13 cellular contexts compared by ENCODE assay signal in genomic region chr17:36197389-36197708, GRCh38. TPM values are rescaled to one million over a fixed set of nuclear protein-coding genes. Genes with fewer than 3 reads are reported as not detected.
A peak's percentile ranks its signal among the peaks of the same experiment; 100 is the strongest.
DNase-seq lines count a peak whose midpoint lies in the region; ATAC-seq and TF ChIP-seq lines count a peak whose summit lies in the region.
"Had no signal": no experiment of that assay in that cellular context is flagged by ENCODE, and none has a peak within 500 bp of the region (broad histone marks: within the 10 kb centered on the region; RNA-seq: fewer than 3 reads in every experiment).

No MANE protein-coding gene starts in this region.

- no peak overlapping the region for H3K4me3 ChIP-seq in lower leg skin (ENCODE audit: low read depth, poor library complexity, severe bottlenecking)
- no peak overlapping the region for H3K4me3 ChIP-seq in upper lobe of right lung
- H3K4me3 ChIP-seq: coronary artery, heart left ventricle, right lobe of liver had no signal

- TF ChIP-seq CTCF in lower leg skin (IDR thresholded peaks at IDR 0.05) (no peak), upper lobe of right lung (IDR thresholded peaks at IDR 0.05) (no peak)

- DNase-seq in foreskin melanocyte (peak; percentile 35), NCI-H1694 (lab: John Stamatoyannopoulos, UW) (no peak), lower leg skin (ENCODE audit: low spot score in 2 of 2) (no peak), left ventricle myocardium superior (no peak), upper lobe of right lung (no peak)
- DNase-seq: activated gamma-delta T cell treated with Interleukin-2 at 50 U/mL for 16 hours, heart left ventricle, NCI-H1105, right lobe of liver had no signal

- H3K27ac ChIP-seq in upper lobe of right lung: no peak overlapping the region
- H3K27ac ChIP-seq: coronary artery, right lobe of liver had no signal

- no peaks in the 10 kb centered on the region for H3K9me3 ChIP-seq in upper lobe of right lung
- H3K9me3 ChIP-seq: heart left ventricle, right lobe of liver had no signal

- H3K36me3 ChIP-seq in upper lobe of right lung: no peaks in the 10 kb centered on the region
- H3K36me3 ChIP-seq: heart left ventricle, right lobe of liver had no signal

- no peaks in the 10 kb centered on the region for H3K27me3 ChIP-seq in upper lobe of right lung
- H3K27me3 ChIP-seq: right lobe of liver had no signal

- WGBS in lower leg skin, 2 donors: 52 to 53% methylated on average over 4 of the region's 4 CpGs

- no peak for TF ChIP-seq POLR2A in lower leg skin (IDR thresholded peaks at IDR 0.05)

- H3K4me1 ChIP-seq in upper lobe of right lung: peaks cover 2% of the 10 kb centered on the region

- intact Hi-C loops in lower leg skin (cut with DNase I; ENCODE audit: low total_unique reads) (no loop called here), left ventricle myocardium superior (cut with micrococcal nuclease) (no loop called here), upper lobe of right lung (cut with DNase I) (no loop called here)

- peak; percentile 18 for ATAC-seq in GM18498 (IDR thresholded peaks at IDR 0.05; ENCODE audit: unreplicated experiment)
- peak; percentile 19 for ATAC-seq in GM21447 (IDR thresholded peaks at IDR 0.05; ENCODE audit: unreplicated experiment)
- ATAC-seq in HG03342 (IDR thresholded peaks at IDR 0.05; ENCODE audit: unreplicated experiment): peak; percentile 21
- ATAC-seq in left ventricle myocardium superior: no peak
- no peak for ATAC-seq in upper lobe of right lung

RNA-seq across cellular contexts. Expression of gene CCL3L1, which starts 0.8 kb away (rescaled TPM):
- total RNA-seq in lower leg skin (not detected), left ventricle myocardium superior (not detected), upper lobe of right lung (0.72 TPM)

RNA-seq across cellular contexts. Expression of gene CCL4L2, which starts 13.5 kb away (rescaled TPM):
- total RNA-seq in lower leg skin (1 to 10 TPM in 1 of 4 donors, not detected in 3; 1.1 TPM), left ventricle myocardium superior (not detected), upper lobe of right lung (4.5 TPM)

RNA-seq across cellular contexts. Expression of gene TBC1D3B, which starts 20.9 kb away (rescaled TPM):
- total RNA-seq in lower leg skin (1 to 10 TPM in 3 of 4 donors, under 1 TPM in 1; 0.76 to 9.4 (median 5.8) TPM), left ventricle myocardium superior (2.8 TPM), upper lobe of right lung (8.2 TPM)

Comparison
In these comparisons a context has a peak if more than half of its experiments do, and no peak if none do; other contexts are left out.
1. ATAC-seq: peak in GM18498 (single experiment), GM21447 (single experiment) and HG03342 (single experiment); none in left ventricle myocardium superior (single experiment) and upper lobe of right lung (single experiment).